Comparison of ENCODE assay signal across 23 cellular contexts in genomic region chr15:77550275-77551251, GRCh38.
A peak's percentile ranks its signal among the peaks of the same experiment; 100 is the strongest.
DNase-seq lines count a peak whose midpoint lies in the region; ATAC-seq and TF ChIP-seq lines count a peak whose summit lies in the region.
"Had no signal": no experiment of that assay in that cellular context is flagged by ENCODE, and none has a peak within 500 bp of the region (broad histone marks: within the 10 kb centered on the region; RNA-seq: fewer than 3 reads in every experiment).

No MANE protein-coding gene starts in this region.

- TF ChIP-seq POLR2A in IMR-90 (IDR thresholded peaks at IDR 0.05; ENCODE audit: low read depth, low read length) (no peak), heart left ventricle (IDR thresholded peaks at IDR 0.05) (no peak)

- no peaks in the 10 kb centered on the region for H4K20me1 ChIP-seq in IMR-90 (ENCODE audit: insufficient read depth, low read length)

- H2AK5ac ChIP-seq in IMR-90 (ENCODE audit: low read depth, low read length) = no peak overlapping the region

- H3K9ac ChIP-seq in IMR-90 (ENCODE audit: low read depth, low read length) = no peak overlapping the region
- H3K9ac ChIP-seq: KMS-11 had no signal

- no peak overlapping the region for H3K4me3 ChIP-seq in IMR-90 (ENCODE audit: insufficient read depth, low read depth, low read length)
- H3K4me3 ChIP-seq in dorsolateral prefrontal cortex = no peak overlapping the region
- H3K4me3 ChIP-seq in heart left ventricle = no peak overlapping the region
- H3K4me3 ChIP-seq: coronary artery, SJSA1, testis had no signal

- H3K4me1 ChIP-seq in IMR-90 (ENCODE audit: control insufficient read depth, insufficient read depth, low read length) (peaks cover 7% of the 10 kb centered on the region), heart left ventricle (peaks cover 0 to 10% (median 8%) of the 10 kb centered on the region in 12 donors)

- no peak overlapping the region for H3K23ac ChIP-seq in IMR-90 (ENCODE audit: low read depth, low read length)

- H3K27ac Mint-ChIP-seq in mesothelial cell of epicardium = peak overlapping the region; percentile 75
- H3K27ac Mint-ChIP-seq: activated naive CD8-positive, alpha-beta T cell treated with anti-CD3 and anti-CD28 coated beads for 36 hours; CD4-positive, CD25-positive, alpha-beta regulatory T cell; T-helper 2 cell treated with Interferon-gamma antibody and Interleukin-4, amounts not matched to agents 5 μg/mL and 100 μg/mL, for 36 hours had no signal

- H3K4me1 Mint-ChIP-seq in mesothelial cell of epicardium = peaks cover 36% of the 10 kb centered on the region
- H3K4me1 Mint-ChIP-seq: activated naive CD8-positive, alpha-beta T cell treated with anti-CD3 and anti-CD28 coated beads for 36 hours had no signal

- dilution Hi-C loops in IMR-90 (cut with HindIII; ENCODE audit: low sequenced_read_pairs, unreplicated experiment) = no loop called here

- no peaks in the 10 kb centered on the region for H3K79me1 ChIP-seq in IMR-90 (ENCODE audit: low read depth in 1 of 2, low read length in 2 of 2)

- intact Hi-C loops in IMR-90 (cut with micrococcal nuclease) = no loop called here
- intact Hi-C loops in dorsolateral prefrontal cortex (cut with DNase I) = loop anchor here in 1 of 2 donors (5.0 kb wide), 1 partner anchor 82 kb away; the partner anchor contains the start of gene LINGO1
- intact Hi-C loops in heart left ventricle (cut with DNase I) = no loop called here

- no peak overlapping the region for H3K56ac ChIP-seq in IMR-90 (ENCODE audit: extremely low read depth, insufficient read depth, low read length)

- peaks cover 5% of the 10 kb centered on the region; the same call in 1 of the 2 replicates for H3K9me1 ChIP-seq in IMR-90 (ENCODE audit: insufficient read depth, low read length)

- in situ Hi-C loops in IMR-90 (cut with MboI; ENCODE audit: low sequenced_read_pairs) = no loop called here

- no peak overlapping the region for H2BK20ac ChIP-seq in IMR-90 (ENCODE audit: low read depth, low read length)

- H2BK5ac ChIP-seq in IMR-90 (ENCODE audit: low read depth, low read length, poor library complexity, severe bottlenecking) = no peak overlapping the region

- H2BK120ac ChIP-seq in IMR-90 (ENCODE audit: low read depth, low read length) = no peak overlapping the region

- peak overlapping the region; percentile 55 for H2AFZ ChIP-seq in IMR-90 (replicated peaks; ENCODE audit: low read length, poor library complexity)

- no peak overlapping the region for H3K14ac ChIP-seq in IMR-90 (replicated peaks; ENCODE audit: low read depth, low read length)

- POLR2A ChIA-PET in IMR-90 (lab: Charles Lee; ENCODE audit: unreplicated experiment) = no interaction called here

- H3K36me3 ChIP-seq in IMR-90 (ENCODE audit: control insufficient read depth, insufficient read depth, low read length) (no peaks in the 10 kb centered on the region), heart left ventricle (no peaks in the 10 kb centered on the region)
- H3K36me3 ChIP-seq: brain microvascular endothelial cell, neutrophil, SJSA1 had no signal

- no peak overlapping the region for H3K18ac ChIP-seq in IMR-90 (ENCODE audit: low read depth, low read length)

- H3K9me3 ChIP-seq in IMR-90 (ENCODE audit: control insufficient read depth, insufficient read depth, low read length) = 0 out of 2 replicates have a peak, but pooled peaks cover 4% of the 10 kb centered on the region
- H3K9me3 ChIP-seq in heart left ventricle = peaks cover 0 to 3% (median 0%) of the 10 kb centered on the region in 12 donors
- H3K9me3 ChIP-seq: neutrophil, SJSA1, testis had no signal

- H3K9me3 Mint-ChIP-seq in mesothelial cell of epicardium = peaks cover 3% of the 10 kb centered on the region
- H3K9me3 Mint-ChIP-seq: activated naive CD8-positive, alpha-beta T cell treated with anti-CD3 and anti-CD28 coated beads for 36 hours; CD4-positive, CD25-positive, alpha-beta regulatory T cell; T-helper 2 cell treated with Interferon-gamma antibody and Interleukin-4, amounts not matched to agents 5 μg/mL and 100 μg/mL, for 36 hours had no signal

- no peak overlapping the region for H2BK15ac ChIP-seq in IMR-90 (ENCODE audit: low read depth, low read length)

- no peak for TF ChIP-seq RAD21 in IMR-90 (IDR thresholded peaks at IDR 0.05; ENCODE audit: low read length)

- no peak overlapping the region for H3K4ac ChIP-seq in IMR-90 (ENCODE audit: low read depth, low read length)

- no peak for ATAC-seq in IMR-90 (ENCODE audit: low read depth)
- no peak for ATAC-seq in HG03457 (IDR thresholded peaks at IDR 0.05; ENCODE audit: unreplicated experiment)
- ATAC-seq in heart left ventricle = no peak
- ATAC-seq: PC-3 had no signal

- no peaks in the 10 kb centered on the region for H3K27me3 Mint-ChIP-seq in mesothelial cell of epicardium (ENCODE audit: low read depth)

- H2AK9ac ChIP-seq in IMR-90 (replicated peaks; ENCODE audit: low read depth, low read length, poor library complexity) = no peak overlapping the region

- WGBS in IMR-90 (ENCODE audit: extremely low coverage in 2 of 2, insufficient read length in 1 of 2), 2 experiments = 56% methylated on average over 4 of the region's 13 CpGs; no CpG with 5 or more reads in 1 of the 2 experiments
- WGBS in heart left ventricle, 4 donors = 88 to 94% (median 93%) methylated on average over 12 to 13 of the region's 13 CpGs

- no peak overlapping the region for H4K91ac ChIP-seq in IMR-90 (ENCODE audit: insufficient read depth, low read depth, low read length)

- no peak overlapping the region for H4K8ac ChIP-seq in IMR-90 (ENCODE audit: low read depth in 2 of 2, low read length in 2 of 2)

- H3K36me3 Mint-ChIP-seq in mesothelial cell of epicardium = no peaks in the 10 kb centered on the region
- H3K36me3 Mint-ChIP-seq: activated naive CD8-positive, alpha-beta T cell treated with anti-CD3 and anti-CD28 coated beads for 36 hours; CD4-positive, CD25-positive, alpha-beta regulatory T cell had no signal

- BruUV-seq in IMR-90 (replicated peaks; lab: Mats Ljungman, UMichigan) = no TSS peak

- H3K27me3 ChIP-seq in IMR-90 (ENCODE audit: control insufficient read depth, insufficient read depth, low read length) = peaks cover 20% of the 10 kb centered on the region
- no peaks in the 10 kb centered on the region for H3K27me3 ChIP-seq in dorsolateral prefrontal cortex
- no peaks in the 10 kb centered on the region for H3K27me3 ChIP-seq in heart left ventricle
- H3K27me3 ChIP-seq: brain microvascular endothelial cell, SJSA1, testis had no signal

- TF ChIP-seq CTCF in IMR-90 (conservative IDR thresholded peaks at IDR 0.05; ENCODE audit: low read depth, low read length) (no peak), dorsolateral prefrontal cortex (IDR thresholded peaks at IDR 0.05 in 54 of 56, conservative IDR thresholded peaks at IDR 0.05 in 2 of 56; ENCODE audit: low read depth in 1 of 56, partially characterized antibody in 56 of 56) (no peak), mesothelial cell of epicardium (IDR thresholded peaks at IDR 0.05; ENCODE audit: unreplicated experiment) (no peak), heart left ventricle (IDR thresholded peaks at IDR 0.05) (no peak)

- no peak overlapping the region for H4K5ac ChIP-seq in IMR-90 (ENCODE audit: low read depth, low read length)

- no peak overlapping the region for H3K4me3 Mint-ChIP-seq in mesothelial cell of epicardium
- H3K4me3 Mint-ChIP-seq: activated naive CD8-positive, alpha-beta T cell treated with anti-CD3 and anti-CD28 coated beads for 36 hours; CD4-positive, CD25-positive, alpha-beta regulatory T cell; T-helper 2 cell treated with Interferon-gamma antibody and Interleukin-4, amounts not matched to agents 5 μg/mL and 100 μg/mL, for 36 hours had no signal

- H3K4me2 ChIP-seq in IMR-90 (ENCODE audit: low read depth, low read length) = no peak overlapping the region
- H3K4me2 ChIP-seq: KMS-11 had no signal

- CTCF ChIA-PET in IMR-90 (lab: Yijun Ruan, JAX) = no interaction called here

- DNase-seq in AG08395 (ENCODE audit: low spot score) (peak; percentile 48), IMR-90 (no peak), dorsolateral prefrontal cortex (no peak), mesothelial cell of epicardium (ENCODE audit: low spot score in 2 of 2, unreplicated experiment in 2 of 2) (no peak), heart left ventricle (no peak), pons (ENCODE audit: low spot score) (no peak), NCI-H1417 treated with DMSO at 0.1 percent for 48 hours (lab: John Stamatoyannopoulos, UW) (no peak)
- DNase-seq: activated CD8-positive, alpha-beta memory T cell treated with anti-CD3 and anti-CD28 coated beads for 24 hours; activated naive CD8-positive, alpha-beta T cell treated with anti-CD3 and anti-CD28 coated beads for 36 hours; brain microvascular endothelial cell; CD4-positive, CD25-positive, alpha-beta regulatory T cell; DMS79; hippocampal formation; NCI-H1092 treated with DMSO at 0.1 percent for 48 hours; NCI-H2107; PC-3; testis had no signal

- H3K27ac ChIP-seq in IMR-90 (ENCODE audit: insufficient read depth, low read length) = no peak overlapping the region
- peak overlapping the region in 42 of 59 donors; percentile 3 to 85 (median 55) for H3K27ac ChIP-seq in dorsolateral prefrontal cortex
- H3K27ac ChIP-seq in heart left ventricle = no peak overlapping the region
- H3K27ac ChIP-seq: brain microvascular endothelial cell, coronary artery, KMS-11, neutrophil, SJSA1, testis had no signal

TF ChIP-seq in IMR-90, 13 proteins besides CTCF, POLR2A, EP300 and RAD21 (continues in another document):
- TF ChIP-seq CHD1 (IDR thresholded peaks at IDR 0.05; ENCODE audit: low read depth, low read length) = no peak
- TF ChIP-seq RCOR1 (IDR thresholded peaks at IDR 0.05; ENCODE audit: insufficient replicate concordance, low read length) = no peak
- TF ChIP-seq MXI1 (IDR thresholded peaks at IDR 0.05; ENCODE audit: borderline replicate concordance, low read depth, low read length) = no peak
- no peak for TF ChIP-seq USF2 (IDR thresholded peaks at IDR 0.05; ENCODE audit: low read depth, low read length)
- no peak for TF ChIP-seq RFX5 (IDR thresholded peaks at IDR 0.05; ENCODE audit: low read depth, low read length)
- no peak for TF ChIP-seq BHLHE40 (IDR thresholded peaks at IDR 0.05; ENCODE audit: low read depth, low read length)

Comparison
In these comparisons a context has a peak if more than half of its experiments do, and no peak if none do; other contexts are left out.
1. H3K27ac ChIP-seq: peak in dorsolateral prefrontal cortex (42 of 59); none in IMR-90 (single experiment) and heart left ventricle (0 of 12).